In genomic region chr1:14599787-14600186, GRCh38 we compare ENCODE assay signal across 12 cellular contexts. TPM values are rescaled to one million over a fixed set of nuclear protein-coding genes. Genes with fewer than 3 reads are reported as not detected.
DNase-seq lines count a peak whose midpoint lies in the region; ATAC-seq, FAIRE-seq and TF ChIP-seq lines count a peak whose summit lies in the region.
"Had no signal": no experiment of that assay in that cellular context is flagged by ENCODE, and none has a peak within 500 bp of the region (broad histone marks: within the 10 kb centered on the region; RNA-seq: fewer than 3 reads in every experiment).

No MANE protein-coding gene starts in this region.

- no peak overlapping the region for H3K4ac ChIP-seq in neuronal stem cell (ENCODE audit: low read length)

- no peak overlapping the region for H3K18ac ChIP-seq in neuronal stem cell (ENCODE audit: low read length)

- no peak overlapping the region for H2BK12ac ChIP-seq in neuronal stem cell (ENCODE audit: low read length)

- H3K4me2 ChIP-seq in neuronal stem cell (ENCODE audit: insufficient read depth, low read length, poor library complexity, severe bottlenecking), result peak overlapping the region; percentile 86

- peak overlapping the region; percentile 58 for H3K9ac ChIP-seq in endodermal cell (ENCODE audit: extremely low read depth, low read length, poor library complexity, severe bottlenecking)
- no peak overlapping the region for H3K9ac ChIP-seq in neuronal stem cell (ENCODE audit: low read depth, low read length, poor library complexity)

- H3K27me3 Mint-ChIP-seq in endodermal cell (ENCODE audit: insufficient read depth), result peaks cover 40% of the 10 kb centered on the region

- no peaks in the 10 kb centered on the region for H3K9me3 ChIP-seq in endodermal cell (ENCODE audit: control insufficient read depth, low read length)
- H3K9me3 ChIP-seq in neuronal stem cell (replicated peaks in 1 of 2; ENCODE audit: control insufficient read depth in 2 of 2, insufficient read depth in 1 of 2, low read depth in 1 of 2, low read length in 2 of 2), result no peaks in the 10 kb centered on the region

- no peak overlapping the region for H4K91ac ChIP-seq in neuronal stem cell (ENCODE audit: low read depth, low read length, poor library complexity)

- H3K4me3 ChIP-seq in endodermal cell (ENCODE audit: low read length) (peak overlapping the region; percentile 85), neuronal stem cell (ENCODE audit: low read length in 2 of 2) (peak overlapping the region; percentile 61 to 92)

- H3K36me3 Mint-ChIP-seq in endodermal cell (ENCODE audit: low read depth), result no peaks in the 10 kb centered on the region
- H3K36me3 Mint-ChIP-seq: memory B cell had no signal

- DNase-seq in GM12891 (ENCODE audit: insufficient read length, low spot score) (peak; percentile 26), endodermal cell (no peak), neuronal stem cell (ENCODE audit: low spot score) (no peak), HK-2 (ENCODE audit: unreplicated experiment) (no peak), OCI-M1 (lab: John Stamatoyannopoulos, UW) (no peak), GM19240 (ENCODE audit: insufficient read length, low spot score) (no peak)
- DNase-seq: activated T-cell treated with anti-CD3 and anti-CD28 coated beads, Interleukin-2, amount 50 U/mL, for 72 hours; SW 1271 had no signal

- no peak overlapping the region for H3K23ac ChIP-seq in neuronal stem cell (ENCODE audit: low read depth, low read length, poor library complexity)

- H3K4me1 Mint-ChIP-seq in endodermal cell, result peaks cover 44% of the 10 kb centered on the region

- H3K79me1 ChIP-seq in neuronal stem cell (ENCODE audit: low read depth, low read length), result no peaks in the 10 kb centered on the region

- H3K36me3 ChIP-seq in endodermal cell (ENCODE audit: control insufficient read depth, insufficient read depth, low read length), result no peaks in the 10 kb centered on the region
- H3K36me3 ChIP-seq in neuronal stem cell (replicated peaks in 1 of 2; ENCODE audit: control insufficient read depth in 2 of 2, insufficient read depth in 2 of 2, low read length in 2 of 2), result peaks cover 0 to 23% of the 10 kb centered on the region in 2 donors

- peak overlapping the region; percentile 88 for H2AFZ ChIP-seq in neuronal stem cell (ENCODE audit: low read length)

- peak; percentile 61 for ATAC-seq in HG03159 (IDR thresholded peaks at IDR 0.05; ENCODE audit: unreplicated experiment)
- ATAC-seq in HG03571 (IDR thresholded peaks at IDR 0.05; ENCODE audit: unreplicated experiment), result no peak

- no peak for TF ChIP-seq CTCF in endodermal cell (conservative IDR thresholded peaks at IDR 0.05)

- H3K4me3 Mint-ChIP-seq in endodermal cell, result peak overlapping the region; percentile 69
- H3K4me3 Mint-ChIP-seq: memory B cell had no signal

- WGBS in endodermal cell (ENCODE audit: insufficient coverage in 1 of 2, insufficient read length in 1 of 2), 2 experiments, result 6 to 9% methylated on average over 4 to 6 of the region's 6 CpGs
- no CpG with 5 or more reads among the region's 6 CpGs for WGBS in neuronal stem cell (ENCODE audit: extremely low coverage in 2 of 2, insufficient read length in 2 of 2, insufficient replicate concordance in 1 of 2), 2 donors

- H2BK5ac ChIP-seq in neuronal stem cell (ENCODE audit: low read length), result no peak overlapping the region

- H4K8ac ChIP-seq in neuronal stem cell (ENCODE audit: low read depth, low read length), result no peak overlapping the region

- H3K9me3 Mint-ChIP-seq in endodermal cell, result no peaks in the 10 kb centered on the region
- H3K9me3 Mint-ChIP-seq: activated T-cell treated with anti-CD3 and anti-CD28 coated beads, Interleukin-2, amount 50 U/mL, for 72 hours had no signal

- no peaks in the 10 kb centered on the region for H3K4me1 ChIP-seq in endodermal cell (ENCODE audit: control insufficient read depth, insufficient read depth, low read length)
- H3K4me1 ChIP-seq in neuronal stem cell (ENCODE audit: control insufficient read depth in 2 of 2, insufficient read depth in 1 of 2, low read depth in 1 of 2, low read length in 2 of 2), result peaks cover 36 to 45% of the 10 kb centered on the region in 2 donors

- no peak overlapping the region for H2BK15ac ChIP-seq in neuronal stem cell (ENCODE audit: low read length)

- no peak overlapping the region for H2AK5ac ChIP-seq in neuronal stem cell (ENCODE audit: low read depth, low read length)

- H3K27ac Mint-ChIP-seq in endodermal cell, result no peak overlapping the region
- H3K27ac Mint-ChIP-seq: activated T-cell treated with anti-CD3 and anti-CD28 coated beads, Interleukin-2, amount 50 U/mL, for 72 hours; memory B cell had no signal

- no peak overlapping the region for H3K27ac ChIP-seq in endodermal cell (ENCODE audit: low read depth, low read length)
- H3K27ac ChIP-seq in neuronal stem cell (replicated peaks; ENCODE audit: low read length), result no peak overlapping the region

- H2BK120ac ChIP-seq in neuronal stem cell (ENCODE audit: low read depth, low read length), result no peak overlapping the region

- no peak overlapping the region for H3K14ac ChIP-seq in neuronal stem cell (ENCODE audit: low read length)

- FAIRE-seq in GM12891 (lab: Jason Lieb, UNC), result no peak
- FAIRE-seq: endometrium had no signal

- H3K27me3 ChIP-seq in endodermal cell (ENCODE audit: control insufficient read depth, insufficient read depth, low read length, poor library complexity, severe bottlenecking) (peaks cover 18% of the 10 kb centered on the region), neuronal stem cell (ENCODE audit: control insufficient read depth in 3 of 3, insufficient read depth in 3 of 3, low read depth in 1 of 3, low read length in 3 of 3) (no peaks in the 10 kb centered on the region)

- TF ChIP-seq POLR2A in GM12891 (IDR thresholded peaks at IDR 0.05; ENCODE audit: low read depth, low read length), result no peak

TF ChIP-seq in GM12891, 5 proteins besides CTCF, POLR2A, EP300 and RAD21:
- no peak for TF ChIP-seq POLR2AphosphoS5 (IDR thresholded peaks at IDR 0.05; ENCODE audit: low read depth, low read length)
- TF ChIP-seq POU2F2 (IDR thresholded peaks at IDR 0.05; ENCODE audit: low read depth, low read length), result no peak
- TF ChIP-seq SPI1 (IDR thresholded peaks at IDR 0.05; ENCODE audit: low read depth, low read length), result no peak
- TF ChIP-seq TAF1 (IDR thresholded peaks at IDR 0.05; ENCODE audit: low read depth, low read length), result no peak
- no peak for TF ChIP-seq PAX5 (IDR thresholded peaks at IDR 0.05; ENCODE audit: insufficient read depth, low read length, severe bottlenecking)
TF ChIP-seq in GM12891: peak in this region for 0.

RNA-seq across cellular contexts. Expression of gene KAZN, which starts 1.3 kb away (rescaled TPM):
- 0.80 TPM for polyA plus RNA-seq in GM12891 (2012; ENCODE audit: low read depth, missing spikeins)
- 10 to 100 TPM; 12.4 to 13.9 TPM for total RNA-seq in endodermal cell
- 13.3 TPM for polyA plus RNA-seq in endodermal cell (2013, experiment 1 of 2)
- 12.1 TPM for polyA plus RNA-seq in endodermal cell (2013, experiment 2 of 2)
- polyA plus RNA-seq in neuronal stem cell (2013, experiment 1 of 2), result 10.4 TPM
- polyA plus RNA-seq in neuronal stem cell (2013, experiment 2 of 2), result 11.4 TPM
